In genomic region chr15:63599401-63600000, GRCh38 we compare ENCODE assay signal across 7 cellular contexts. TPM values are rescaled to one million over a fixed set of nuclear protein-coding genes. Genes with fewer than 3 reads are reported as not detected.
DNase-seq lines count a peak whose midpoint lies in the region; ATAC-seq and TF ChIP-seq lines count a peak whose summit lies in the region.

No MANE protein-coding gene starts in this region.

- peak overlapping the region; percentile 88 for H3K4me3 Mint-ChIP-seq in activated CD4-positive, alpha-beta T cell treated with anti-CD3 and anti-CD28 coated beads for 36 hours
- H3K4me3 Mint-ChIP-seq in mesothelial cell of epicardium = peak overlapping the region; percentile 65

- no peaks in the 10 kb centered on the region for H3K9me3 Mint-ChIP-seq in activated CD4-positive, alpha-beta T cell treated with anti-CD3 and anti-CD28 coated beads for 36 hours (ENCODE audit: low read depth)
- no peaks in the 10 kb centered on the region for H3K9me3 Mint-ChIP-seq in mesothelial cell of epicardium

- peaks cover 0 to 7% (median 1%) of the 10 kb centered on the region in 4 donors for H3K36me3 ChIP-seq in stomach

- TF ChIP-seq EP300 in stomach (IDR thresholded peaks at IDR 0.05) = no peak

- 19 to 28% (median 23%) methylated on average over 11 to 19 of the region's 19 CpGs for WGBS in stomach, 5 donors

- no peaks in the 10 kb centered on the region for H3K9me3 ChIP-seq in stomach

- no peaks in the 10 kb centered on the region for H3K27me3 Mint-ChIP-seq in activated CD4-positive, alpha-beta T cell treated with anti-CD3 and anti-CD28 coated beads for 36 hours
- H3K27me3 Mint-ChIP-seq in mesothelial cell of epicardium (ENCODE audit: low read depth) = peaks cover 25% of the 10 kb centered on the region

- TF ChIP-seq POLR2A in stomach (IDR thresholded peaks at IDR 0.05) = no peak

- H3K27me3 ChIP-seq in stomach = no peaks in the 10 kb centered on the region

- TF ChIP-seq CTCF in LNCAP (IDR thresholded peaks at IDR 0.05) = peak; percentile 68
- TF ChIP-seq CTCF in mesothelial cell of epicardium (IDR thresholded peaks at IDR 0.05; ENCODE audit: unreplicated experiment) = no peak
- peak in 5 of 7 experiments; percentile 61 to 92 (median 71) for TF ChIP-seq CTCF in stomach (IDR thresholded peaks at IDR 0.05)

- peak overlapping the region; percentile 90 for H3K27ac Mint-ChIP-seq in activated CD4-positive, alpha-beta T cell treated with anti-CD3 and anti-CD28 coated beads for 36 hours
- peak overlapping the region; percentile 56 for H3K27ac Mint-ChIP-seq in mesothelial cell of epicardium

- ATAC-seq in activated CD4-positive, alpha-beta T cell treated with anti-CD3 and anti-CD28 coated beads for 36 hours = peak; percentile 20
- ATAC-seq in HG03354 (IDR thresholded peaks at IDR 0.05; ENCODE audit: poor library complexity, severe bottlenecking, unreplicated experiment) = no peak

- peaks cover 55% of the 10 kb centered on the region for H3K4me1 Mint-ChIP-seq in activated CD4-positive, alpha-beta T cell treated with anti-CD3 and anti-CD28 coated beads for 36 hours
- peaks cover 17% of the 10 kb centered on the region for H3K4me1 Mint-ChIP-seq in mesothelial cell of epicardium

- H3K4me3 ChIP-seq in stomach = peak overlapping the region; percentile 68 to 83 (median 76)

- DNase-seq in GDM1 (lab: John Stamatoyannopoulos, UW) (peak; percentile 15), mesothelial cell of epicardium (ENCODE audit: low spot score in 2 of 2, unreplicated experiment in 2 of 2) (no peak), stomach (peak; percentile 88)
- peak; percentile 72 for DNase-seq in activated CD4-positive, alpha-beta T cell treated with anti-CD3 and anti-CD28 coated beads for 36 hours
- peak; percentile 14 for DNase-seq in effector CD8-positive, alpha-beta T cell (lab: John Stamatoyannopoulos, UW)

- peaks cover 32 to 89% (median 62%) of the 10 kb centered on the region in 4 donors for H3K4me1 ChIP-seq in stomach

- CTCF ChIA-PET in activated CD4-positive, alpha-beta T cell treated with anti-CD3 and anti-CD28 coated beads for 36 hours (lab: Charles Lee) = interaction anchor here (0.6 to 4.5 kb wide), 14 partner anchors 11 to 554 kb away, joined by 3 to 20 read pairs (median 4); no protein-coding TSS in a partner anchor

- POLR2A ChIA-PET in activated CD4-positive, alpha-beta T cell treated with anti-CD3 and anti-CD28 coated beads for 36 hours (lab: Charles Lee) = interaction anchor here (0.8 to 1.1 kb wide), 3 partner anchors 11 to 115 kb away, joined by 4 read pairs; no protein-coding TSS in a partner anchor

- peaks cover 12% of the 10 kb centered on the region for H3K36me3 Mint-ChIP-seq in activated CD4-positive, alpha-beta T cell treated with anti-CD3 and anti-CD28 coated beads for 36 hours (ENCODE audit: low read depth)
- H3K36me3 Mint-ChIP-seq in mesothelial cell of epicardium = peaks cover 2% of the 10 kb centered on the region

- peak overlapping the region; percentile 87 to 95 (median 94) for H3K27ac ChIP-seq in stomach

- intact Hi-C loops in activated CD4-positive, alpha-beta T cell treated with anti-CD3 and anti-CD28 coated beads for 36 hours (cut with DNase I, micrococcal nuclease) = loop anchor here (1.0 to 2.0 kb wide), 2 partner anchors 39 to 133 kb away; no protein-coding TSS in a partner anchor
- intact Hi-C loops in stomach (cut with DNase I; ENCODE audit: low total_unique reads) = loop anchor here (10.0 kb wide), 1 partner anchor 105 kb away; no protein-coding TSS in a partner anchor

RNA-seq across cellular contexts. Expression of gene FBXL22, which starts 2.3 kb away (rescaled TPM):
- under 1 TPM; 0.61 to 0.69 TPM for total RNA-seq in activated CD4-positive, alpha-beta T cell treated with anti-CD3 and anti-CD28 coated beads for 36 hours
- 0.20 to 0.63 TPM (median 0.55 TPM) in 3 replicates for total RNA-seq in mesothelial cell of epicardium
- total RNA-seq in stomach = 10 to 100 TPM in 3 of 5 donors, 1 to 10 TPM in 1, not detected in 1; 7.7 to 34.4 (median 22.9) TPM
- 1 to 10 TPM; 1.5 to 4.7 (median 2.3) TPM for polyA plus RNA-seq in stomach

Comparison
In these comparisons a context has a peak if more than half of its experiments do, and no peak if none do; other contexts are left out.
1. DNase-seq: peak in GDM1 (single experiment), activated CD4-positive, alpha-beta T cell treated with anti-CD3 and anti-CD28 coated beads for 36 hours (single experiment), effector CD8-positive, alpha-beta T cell (single experiment) and stomach (single experiment); none in mesothelial cell of epicardium (0 of 2).